9 cellular contexts compared by ENCODE assay signal in genomic region chr16:48366165-48367093, GRCh38. TPM values are rescaled to one million over a fixed set of nuclear protein-coding genes. Genes with fewer than 3 reads are reported as not detected.
DNase-seq lines count a peak whose midpoint lies in the region; ATAC-seq, FAIRE-seq and TF ChIP-seq lines count a peak whose summit lies in the region.
"Had no signal": no experiment of that assay in that cellular context is flagged by ENCODE, and none has a peak within 500 bp of the region (broad histone marks: within the 10 kb centered on the region; RNA-seq: fewer than 3 reads in every experiment).

No MANE protein-coding gene starts in this region.

- no peaks in the 10 kb centered on the region for H3K9me3 ChIP-seq in neutrophil

- H3K27ac ChIP-seq in C4-2B (peak overlapping the region; percentile 79), neutrophil (peak overlapping the region; percentile 86)

- DNase-seq in NOMO-1 treated with DMSO at 0.1 percent for 48 hours (lab: John Stamatoyannopoulos, UW; ENCODE audit: unreplicated experiment): peak; percentile 77
- DNase-seq in fibroblast of the conjunctiva (ENCODE audit: low read depth): peak; percentile 96
- no peak for DNase-seq in frontal cortex (ENCODE audit: low spot score in 2 of 2)

- TF ChIP-seq CTCF in C4-2B (conservative IDR thresholded peaks at IDR 0.05): 0 out of 2 replicates have a peak, but pooled peaks have one; percentile 0
- no peak for TF ChIP-seq CTCF in neutrophil (IDR thresholded peaks at IDR 0.05)

- H3K36me3 Mint-ChIP-seq in activated T-helper 17 cell treated with anti-CD3 and anti-CD28 coated beads, Interleukin-2, amount 50 U/mL, for 72 hours (ENCODE audit: low read depth): peaks cover 11% of the 10 kb centered on the region

- peak overlapping the region; percentile 92 for H3K4me3 Mint-ChIP-seq in activated T-helper 17 cell treated with anti-CD3 and anti-CD28 coated beads, Interleukin-2, amount 50 U/mL, for 72 hours

- H3K36me3 ChIP-seq in neutrophil: peaks cover 8% of the 10 kb centered on the region

- no peaks in the 10 kb centered on the region for H3K27me3 Mint-ChIP-seq in activated T-helper 17 cell treated with anti-CD3 and anti-CD28 coated beads, Interleukin-2, amount 50 U/mL, for 72 hours

- H3K9me3 Mint-ChIP-seq in activated T-helper 17 cell treated with anti-CD3 and anti-CD28 coated beads, Interleukin-2, amount 50 U/mL, for 72 hours: no peaks in the 10 kb centered on the region

- H3K4me1 ChIP-seq in neutrophil (ENCODE audit: control insufficient read depth in 1 of 2, insufficient read depth in 1 of 2, low read depth in 1 of 2, low read length in 1 of 2): peaks cover 27 to 29% of the 10 kb centered on the region in 2 experiments

- ATAC-seq in GM18873 (IDR thresholded peaks at IDR 0.05; ENCODE audit: low FRiP score, unreplicated experiment) (peak; percentile 63), HG03103 (IDR thresholded peaks at IDR 0.05; ENCODE audit: low read depth, unreplicated experiment) (peak; percentile 53)
- ATAC-seq in activated T-helper 17 cell treated with anti-CD3 and anti-CD28 coated beads, Interleukin-2, amount 50 U/mL, for 72 hours (replicated peaks): peak; percentile 73

- H3K4me1 Mint-ChIP-seq in activated T-helper 17 cell treated with anti-CD3 and anti-CD28 coated beads, Interleukin-2, amount 50 U/mL, for 72 hours: peaks cover 20% of the 10 kb centered on the region

- no peaks in the 10 kb centered on the region for H3K27me3 ChIP-seq in neutrophil

- no peak for FAIRE-seq in frontal cortex (lab: Jason Lieb, UNC)
- FAIRE-seq: colon had no signal

- H3K27ac Mint-ChIP-seq in activated T-helper 17 cell treated with anti-CD3 and anti-CD28 coated beads, Interleukin-2, amount 50 U/mL, for 72 hours: peak overlapping the region; percentile 92

- H3K4me3 ChIP-seq in neutrophil (ENCODE audit: low read depth in 1 of 2, low read length in 1 of 2): peak overlapping the region; percentile 73 to 75

RNA-seq across cellular contexts. Expression of gene SIAH1, which starts 18.8 kb away (rescaled TPM):
- total RNA-seq in activated T-helper 17 cell treated with anti-CD3 and anti-CD28 coated beads, Interleukin-2, amount 50 U/mL, for 72 hours: 10 to 100 TPM; 15.0 to 16.5 TPM
- 223 TPM for total RNA-seq in frontal cortex

Comparison
In these comparisons a context has a peak if more than half of its experiments do, and no peak if none do; other contexts are left out.
1. DNase-seq: peak in NOMO-1 treated with DMSO at 0.1 percent for 48 hours (single experiment) and fibroblast of the conjunctiva (single experiment); none in frontal cortex (0 of 2).
2. RNA of gene SIAH1, which starts 18.8 kb away (total RNA-seq): 223 TPM in frontal cortex (single experiment); 15.0 to 16.5 TPM in activated T-helper 17 cell treated with anti-CD3 and anti-CD28 coated beads, Interleukin-2, amount 50 U/mL, for 72 hours; every median in the first group is over 10 times any median in the second.
3. Peak in every context shown above with its lines, with median percentiles within 50 percentile points of each other: ATAC-seq.